Comparison of ENCODE assay signal across 35 cellular contexts in the genomic region with DNA sequence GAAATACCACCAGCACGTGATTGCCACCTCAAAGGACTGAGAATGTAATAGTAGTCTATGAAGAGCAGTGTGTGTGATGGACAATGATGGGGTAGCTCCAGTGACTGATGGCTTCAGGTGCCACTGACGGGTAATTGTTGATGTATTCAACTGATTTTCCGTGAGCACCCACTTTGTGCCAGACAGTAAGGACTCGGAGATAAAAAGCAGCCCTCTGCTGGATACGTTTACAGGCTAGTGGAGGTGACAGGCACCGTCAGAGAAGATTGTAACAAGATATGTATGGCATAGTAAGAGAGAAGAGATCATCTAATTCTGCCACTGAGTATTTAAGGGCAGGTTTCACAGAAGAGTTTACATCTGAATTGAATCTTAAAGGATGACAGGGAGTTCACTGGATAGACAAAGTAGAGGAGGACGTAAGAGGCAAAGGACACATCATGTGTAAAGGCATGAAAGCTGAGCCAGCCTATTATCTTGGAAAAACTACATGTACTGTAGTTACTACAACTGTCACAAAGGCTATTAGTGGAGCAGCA. TPM values are rescaled to one million over a fixed set of nuclear protein-coding genes. Genes with fewer than 3 reads are reported as not detected.
"Had no signal": no experiment of that assay in that cellular context is flagged by ENCODE, and none has a peak within 500 bp of the region (broad histone marks: within the 10 kb centered on the region; RNA-seq: fewer than 3 reads in every experiment).

No MANE protein-coding gene starts in this region.

- H3K9me3 Mint-ChIP-seq: activated CD8-positive, alpha-beta T cell treated with anti-CD3 and anti-CD28 coated beads for 36 hours; activated naive CD4-positive, alpha-beta T cell treated with anti-CD3 and anti-CD28 coated beads, Interleukin-2, amount 50 U/mL, for 24 hours; activated naive CD8-positive, alpha-beta T cell treated with anti-CD3 and anti-CD28 coated beads, Interleukin-2, amount 10 ng/mL, durations not matched to agents 7 days and 5 days; activated T-cell treated with anti-CD3 and anti-CD28 coated beads, Interleukin-2, amount 50 U/mL, for 24 hours; activated T-helper 2 cell treated with anti-CD3 and anti-CD28 coated beads, Interferon-gamma antibody, Interleukin-2, Interleukin-4, amounts not matched to agents 10 μg/mL and 5 μg/mL and 100 μg/mL, durations not matched to agents 14 hours and 24 hours and 36 hours; central memory CD8-positive, alpha-beta T cell had no signal

- H3K9me3 ChIP-seq: ascending aorta, colonic mucosa, Peyer's patch had no signal

- H3K27me3 Mint-ChIP-seq: activated CD8-positive, alpha-beta T cell treated with anti-CD3 and anti-CD28 coated beads for 36 hours; activated naive CD4-positive, alpha-beta T cell treated with anti-CD3 and anti-CD28 coated beads, Interleukin-2, amount 50 U/mL, for 24 hours; activated naive CD8-positive, alpha-beta T cell treated with anti-CD3 and anti-CD28 coated beads, Interleukin-2, amount 10 ng/mL, durations not matched to agents 7 days and 5 days; activated T-cell treated with anti-CD3 and anti-CD28 coated beads, Interleukin-2, amount 50 U/mL, for 24 hours; central memory CD8-positive, alpha-beta T cell had no signal

- ATAC-seq: activated CD8-positive, alpha-beta T cell treated with anti-CD3 and anti-CD28 coated beads for 36 hours; PC-3; Right ventricle myocardium inferior had no signal

- H3K4me1 ChIP-seq: ascending aorta, colonic mucosa had no signal

- H3K27me3 ChIP-seq: ascending aorta, cardiac muscle cell, colonic mucosa, Peyer's patch had no signal

- H3K27ac Mint-ChIP-seq: activated CD8-positive, alpha-beta T cell treated with anti-CD3 and anti-CD28 coated beads for 36 hours; activated naive CD4-positive, alpha-beta T cell treated with anti-CD3 and anti-CD28 coated beads, Interleukin-2, amount 50 U/mL, for 24 hours; activated naive CD8-positive, alpha-beta T cell treated with anti-CD3 and anti-CD28 coated beads, Interleukin-2, amount 10 ng/mL, durations not matched to agents 7 days and 5 days; activated T-cell treated with anti-CD3 and anti-CD28 coated beads, Interleukin-2, amount 50 U/mL, for 24 hours; activated T-helper 2 cell treated with anti-CD3 and anti-CD28 coated beads, Interferon-gamma antibody, Interleukin-2, Interleukin-4, amounts not matched to agents 10 μg/mL and 5 μg/mL and 100 μg/mL, durations not matched to agents 14 hours and 24 hours and 36 hours had no signal

- DNase-seq: activated CD4-positive, alpha-beta T cell treated with anti-CD3 and anti-CD28 coated beads for 1 hour; activated CD4-positive, alpha-beta T cell treated with anti-CD3 and anti-CD28 coated beads for 48 hours; activated CD4-positive, CD25-positive, alpha-beta regulatory T cell; activated CD8-positive, alpha-beta T cell treated with anti-CD3 and anti-CD28 coated beads for 36 hours; activated gamma-delta T cell; activated naive CD4-positive, alpha-beta T cell treated with Interleukin-2 at 50 U/mL for 16 hours; activated naive CD8-positive, alpha-beta T cell treated with anti-CD3 and anti-CD28 coated beads, Interleukin-2, amount 10 ng/mL, durations not matched to agents 7 days and 5 days; activated T-cell treated with anti-CD3 and anti-CD28 coated beads, Interleukin-2, amount 50 U/mL, for 24 hours; amygdala; colonic mucosa; NCI-H1105; NCI-H1417 treated with DMSO at 0.1 percent for 48 hours; NCI-H187 treated with DMSO at 0.1 percent for 48 hours; NCI-H2081; NCI-H2171; NCI-H226; NCI-H446 treated with DMSO at 0.1 percent for 48 hours; NCI-H526; NCI-H748 treated with DMSO at 0.1 percent for 48 hours; NK-92 treated with Interleukin-12 subunit alpha and Interleukin-12 subunit beta, amount 100 ng/mL, for 24 hours; PC-3; Peyer's patch; SIG-M5; T1000; WERI-Rb-1 had no signal

- H3K36me3 ChIP-seq: ascending aorta, cardiac muscle cell, colonic mucosa, Peyer's patch, WERI-Rb-1 had no signal

- H3K36me3 Mint-ChIP-seq: activated naive CD4-positive, alpha-beta T cell treated with anti-CD3 and anti-CD28 coated beads, Interleukin-2, amount 50 U/mL, for 24 hours had no signal

- H3K4me3 Mint-ChIP-seq: activated CD8-positive, alpha-beta T cell treated with anti-CD3 and anti-CD28 coated beads for 36 hours; activated naive CD4-positive, alpha-beta T cell treated with anti-CD3 and anti-CD28 coated beads, Interleukin-2, amount 50 U/mL, for 24 hours; activated naive CD8-positive, alpha-beta T cell treated with anti-CD3 and anti-CD28 coated beads, Interleukin-2, amount 10 ng/mL, durations not matched to agents 7 days and 5 days; activated T-cell treated with anti-CD3 and anti-CD28 coated beads, Interleukin-2, amount 50 U/mL, for 24 hours; central memory CD8-positive, alpha-beta T cell had no signal

- H3K4me3 ChIP-seq: ascending aorta, cardiac muscle cell, colonic mucosa, Peyer's patch had no signal

- H3K27ac ChIP-seq: ascending aorta, cardiac muscle cell, colonic mucosa, Peyer's patch, RWPE1, WERI-Rb-1 had no signal

RNA-seq across cellular contexts. Expression of a gene that starts 1.1 kb away (rescaled TPM):
- total RNA-seq: cardiac muscle cell, chondrocyte, colonic mucosa, MCF 10A, PC-3, Peyer's patch, Right ventricle myocardium inferior had no signal
- polyA plus RNA-seq: adipose tissue, cardiac muscle cell had no signal

RNA-seq across cellular contexts. Expression of a gene that starts 6.3 kb away (rescaled TPM):
- total RNA-seq: ascending aorta, chondrocyte, PC-3 had no signal
- polyA plus RNA-seq: cardiac muscle cell had no signal
